ENCODE assay signal across 1 cellular context in genomic region chr1:109099871-109100757, GRCh38.
TF ChIP-seq lines count a peak whose summit lies in the region.

No MANE protein-coding gene starts in this region.

TF ChIP-seq in K562, 482 proteins besides CTCF, POLR2A, EP300 and RAD21 (continued from another document):
- TF ChIP-seq ZNF398 (CRISPR knock-in tag; IDR thresholded peaks at IDR 0.05) (no peak), GABPA (tag; conservative IDR thresholded peaks at IDR 0.05; ENCODE audit: low read depth) (peak; percentile 93), ZNF277 (CRISPR knock-in tag; IDR thresholded peaks at IDR 0.05; ENCODE audit: borderline replicate concordance) (no peak), RAD51 (IDR thresholded peaks at IDR 0.05; ENCODE audit: borderline replicate concordance, low read depth) (peak; percentile 43; the same call in 1 of the 2 replicates), ZNF707 (CRISPR knock-in tag; conservative IDR thresholded peaks at IDR 0.05) (no peak), ETS1 (conservative IDR thresholded peaks at IDR 0.05; ENCODE audit: control insufficient read depth, low read depth, low read length) (peak; percentile 88), NCOA4 (IDR thresholded peaks at IDR 0.05; ENCODE audit: partially characterized antibody) (no peak), DDX20 (tag; IDR thresholded peaks at IDR 0.05; ENCODE audit: low read depth) (no peak), ZKSCAN3 (CRISPR knock-in tag; IDR thresholded peaks at IDR 0.05) (no peak), NUFIP1 (IDR thresholded peaks at IDR 0.05; ENCODE audit: partially characterized antibody) (no peak), MBD2 (IDR thresholded peaks at IDR 0.05; ENCODE audit: borderline replicate concordance, low read depth) (peak; percentile 95), EGR1 (conservative IDR thresholded peaks at IDR 0.05) (peak; percentile 97), ELK3 (CRISPR knock-in tag; IDR thresholded peaks at IDR 0.05) (peak; percentile 71; the same call in 1 of the 2 replicates)
